10 cellular contexts compared by ENCODE assay signal in the genomic region with DNA sequence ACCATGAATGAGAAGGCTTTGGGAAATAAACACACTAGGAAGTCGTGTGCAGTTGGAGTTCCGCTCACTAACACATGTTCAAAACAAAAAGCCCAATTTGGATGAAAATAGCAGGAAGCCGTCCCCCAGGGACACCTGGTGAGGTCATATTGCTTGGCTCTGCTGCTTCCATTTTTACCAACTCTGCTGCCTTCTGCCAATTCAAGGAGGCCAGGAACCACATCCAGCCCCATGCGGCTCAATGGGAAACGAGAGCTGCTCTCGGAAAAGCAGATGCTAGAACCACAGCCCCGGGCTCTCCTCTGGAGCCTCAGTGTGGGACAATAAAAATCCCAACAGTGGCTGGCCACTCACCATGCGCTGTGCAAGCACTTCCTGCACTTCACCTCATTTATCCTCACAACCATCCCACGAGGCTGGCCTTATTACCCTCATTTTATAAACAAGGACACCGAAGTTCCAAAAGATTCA. TPM values are rescaled to one million over a fixed set of nuclear protein-coding genes. Genes with fewer than 3 reads are reported as not detected.
DNase-seq lines count a peak whose midpoint lies in the region; ATAC-seq and TF ChIP-seq lines count a peak whose summit lies in the region.
"Had no signal": no experiment of that assay in that cellular context is flagged by ENCODE, and none has a peak within 500 bp of the region (broad histone marks: within the 10 kb centered on the region; RNA-seq: fewer than 3 reads in every experiment).

No MANE protein-coding gene starts in this region.

- H3K27me3 ChIP-seq in SJSA1 (replicated peaks) (no peaks in the 10 kb centered on the region), psoas muscle (ENCODE audit: insufficient read depth in 3 of 3, low read length in 2 of 3) (no peaks in the 10 kb centered on the region), foreskin keratinocyte (no peaks in the 10 kb centered on the region)

- peak; percentile 13 to 47 (median 24) for ATAC-seq in psoas muscle
- ATAC-seq in GM19452 (IDR thresholded peaks at IDR 0.05; ENCODE audit: unreplicated experiment), result no peak
- no peak for ATAC-seq in foreskin keratinocyte

- TF ChIP-seq CTCF in fibroblast of mammary gland (conservative IDR thresholded peaks at IDR 0.05; ENCODE audit: control insufficient read depth, insufficient read depth, low read depth, low read length) (no peak), psoas muscle (IDR thresholded peaks at IDR 0.05) (no peak), foreskin keratinocyte (conservative IDR thresholded peaks at IDR 0.05) (no peak)

- H3K4me1 ChIP-seq in SJSA1 (replicated peaks) (peaks cover 75% of the 10 kb centered on the region), psoas muscle (peaks cover 68% of the 10 kb centered on the region), foreskin keratinocyte (peaks cover 12% of the 10 kb centered on the region)

- peak; percentile 54 for DNase-seq in ELR (ENCODE audit: low read depth)
- DNase-seq in SJSA1 (ENCODE audit: low read depth in 1 of 2, low spot score in 2 of 2), result peak; percentile 80 to 83
- DNase-seq in fibroblast of mammary gland (ENCODE audit: low read depth), result peak; percentile 80
- peak; percentile 73 to 87 for DNase-seq in psoas muscle
- DNase-seq in activated CD8-positive, alpha-beta memory T cell treated with anti-CD3 and anti-CD28 coated beads, Interleukin-2, amount 50 U/mL, for 4 hours, result no peak
- DNase-seq in NCI-H2029 treated with DMSO at 0.1 percent for 48 hours (lab: John Stamatoyannopoulos, UW), result no peak
- no peak for DNase-seq in foreskin keratinocyte
- DNase-seq: cortex of kidney, NCI-H187 treated with DMSO at 0.1 percent for 48 hours had no signal

- H3K4me3 ChIP-seq in SJSA1 (no peak overlapping the region), fibroblast of mammary gland (ENCODE audit: control insufficient read depth, low read depth, low read length) (no peak overlapping the region), psoas muscle (peak overlapping the region; percentile 2)

- peaks cover 77% of the 10 kb centered on the region for H3K36me3 ChIP-seq in SJSA1
- H3K36me3 ChIP-seq in psoas muscle (ENCODE audit: insufficient read depth in 1 of 2, low read depth in 1 of 2), result no peaks in the 10 kb centered on the region

- intact Hi-C loops in psoas muscle (cut with DNase I), result loop anchor here (5.0 kb wide), 2 partner anchors 45 to 50 kb away; no protein-coding TSS in a partner anchor

- H3K27ac ChIP-seq in SJSA1 (peak overlapping the region; percentile 45), psoas muscle (peak overlapping the region; percentile 66), foreskin keratinocyte (no peak overlapping the region)

- 14 to 25% (median 16%) methylated on average over 10 of the region's 10 CpGs for WGBS in psoas muscle, 3 donors

- H3K9me3 ChIP-seq in SJSA1 (replicated peaks), result no peaks in the 10 kb centered on the region
- no peaks in the 10 kb centered on the region for H3K9me3 ChIP-seq in psoas muscle

RNA-seq across cellular contexts. Expression of gene ADAM19, which starts 13.4 kb away (rescaled TPM):
- 30.0 and 48.7 TPM in 2 replicates for total RNA-seq in SJSA1 (2014; rRNA removed; shearing (Covaris generic))
- 1 to 10 TPM; 1.4 to 4.5 (median 3.1) TPM for total RNA-seq in psoas muscle
- under 1 TPM; 0.27 to 0.58 (median 0.39) TPM for polyA plus RNA-seq in psoas muscle
- total RNA-seq in foreskin keratinocyte, result 9.1 and 31.0 TPM in 2 replicates
- 3.8 and 11.9 TPM in 2 replicates for polyA plus RNA-seq in foreskin keratinocyte

Comparison
In these comparisons a context has a peak if more than half of its experiments do, and no peak if none do; other contexts are left out.
1. DNase-seq: peak in ELR (single experiment), SJSA1 (2 of 2), fibroblast of mammary gland (single experiment) and psoas muscle (2 of 2); none in activated CD8-positive, alpha-beta memory T cell treated with anti-CD3 and anti-CD28 coated beads, Interleukin-2, amount 50 U/mL, for 4 hours (single experiment), NCI-H2029 treated with DMSO at 0.1 percent for 48 hours (single experiment) and foreskin keratinocyte (0 of 2).
2. ATAC-seq: peak in psoas muscle (4 of 4); none in GM19452 (single experiment) and foreskin keratinocyte (single experiment).